Comparison of ENCODE assay signal across 13 cellular contexts in the genomic region with DNA sequence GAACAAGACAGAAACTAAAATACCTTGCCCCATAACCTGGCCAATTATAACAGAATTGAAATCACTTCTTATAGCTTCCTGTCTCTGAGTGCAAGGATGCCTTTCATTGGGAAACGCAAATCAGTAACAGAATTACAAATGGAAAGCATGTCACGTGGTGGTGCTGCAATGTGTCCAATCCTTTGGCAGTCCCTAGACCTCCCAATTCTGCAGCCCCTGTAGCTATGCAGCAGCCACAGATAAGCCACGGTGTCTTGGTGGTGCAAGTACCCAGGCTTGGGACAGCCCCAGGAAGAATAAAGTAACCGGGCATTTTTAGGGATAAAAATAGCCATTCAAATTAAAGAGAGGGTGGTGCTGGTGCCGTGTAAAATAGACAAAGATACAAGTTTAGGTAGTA.
DNase-seq lines count a peak whose midpoint lies in the region; ATAC-seq, FAIRE-seq and TF ChIP-seq lines count a peak whose summit lies in the region.
"Had no signal": no experiment of that assay in that cellular context is flagged by ENCODE, and none has a peak within 500 bp of the region (broad histone marks: within the 10 kb centered on the region; RNA-seq: fewer than 3 reads in every experiment).

No MANE protein-coding gene starts in this region.

- H3K9me3 ChIP-seq in PC-9 (ENCODE audit: insufficient read depth, low read depth): no peaks in the 10 kb centered on the region; the same call in 1 of the 2 replicates
- H3K9me3 ChIP-seq in stomach smooth muscle (ENCODE audit: control insufficient read depth in 2 of 2, low read length in 2 of 2): peaks cover 0 to 4% of the 10 kb centered on the region in 2 donors

- peak overlapping the region; percentile 70 for H3K27ac ChIP-seq in PC-9
- peak overlapping the region; percentile 74 for H3K27ac ChIP-seq in stomach smooth muscle (ENCODE audit: low read length)

- CTCF ChIA-PET in PC-9 (lab: Charles Lee): no interaction called here

- H3K4me2 ChIP-seq in PC-9: no peak overlapping the region

- no peak for TF ChIP-seq POLR2A in GM12892 (IDR thresholded peaks at IDR 0.05; ENCODE audit: low read depth, low read length)

- peak overlapping the region in 1 of 2 donors; percentile 2 for H3K9ac ChIP-seq in stomach smooth muscle (ENCODE audit: low read length in 2 of 2)

- no peaks in the 10 kb centered on the region for H3F3A ChIP-seq in PC-9 (ENCODE audit: insufficient read depth, low read depth)

- H3K79me2 ChIP-seq in PC-9 (ENCODE audit: low read depth): no peaks in the 10 kb centered on the region

- no peak for FAIRE-seq in GM12892 (lab: Jason Lieb, UNC)
- FAIRE-seq: RCC 7860 had no signal

- TF ChIP-seq CTCF in PC-9 (conservative IDR thresholded peaks at IDR 0.05): no peak

- no peak overlapping the region for H2AFZ ChIP-seq in PC-9

- DNase-seq in PC-9: no peak
- DNase-seq in glomerular visceral epithelial cell (ENCODE audit: extremely low spot score): peak; percentile 41
- DNase-seq in GM12892 (ENCODE audit: insufficient read length): no peak
- no peak for DNase-seq in KBM-7
- DNase-seq in medulla oblongata (ENCODE audit: extremely low spot score): no peak
- DNase-seq: activated T-cell treated with anti-CD3 and anti-CD28 coated beads, Interleukin-2, amount 50 U/mL, for 1 hour; central memory CD4-positive, alpha-beta T cell; foreskin keratinocyte; NCI-H2029 treated with DMSO at 0.1 percent for 48 hours had no signal

- POLR2A ChIA-PET in PC-9 (lab: Charles Lee; ENCODE audit: unreplicated experiment): no interaction called here

- no TSS peak for BruUV-seq in PC-9 (replicated peaks; lab: Mats Ljungman, UMichigan)

- H3K36me3 ChIP-seq in PC-9 (ENCODE audit: low read depth) (no peaks in the 10 kb centered on the region), stomach smooth muscle (ENCODE audit: control insufficient read depth in 2 of 2, insufficient read depth in 2 of 2, low read length in 2 of 2) (no peaks in the 10 kb centered on the region)

- in situ Hi-C loops in KBM-7 (cut with MboI; ENCODE audit: low pct_unique_long_range_greater_than_20kb, low sequenced_read_pairs): no loop called here

- no peaks in the 10 kb centered on the region for H3K27me3 ChIP-seq in PC-9 (ENCODE audit: insufficient read depth, low read depth)
- H3K27me3 ChIP-seq in stomach smooth muscle (ENCODE audit: control insufficient read depth in 1 of 2, insufficient read depth in 2 of 2, low read length in 2 of 2): no peaks in the 10 kb centered on the region
- H3K27me3 ChIP-seq: foreskin keratinocyte had no signal

- intact Hi-C loops in PC-9 (cut with micrococcal nuclease; ENCODE audit: unreplicated experiment): loop anchor here (2.0 kb wide), 1 partner anchor 131 kb away; no protein-coding TSS in a partner anchor

- H4K20me1 ChIP-seq in PC-9 (ENCODE audit: insufficient read depth): no peaks in the 10 kb centered on the region

- 0 out of 2 replicates have a peak, but pooled peaks cover 10% of the 10 kb centered on the region for H3K4me1 ChIP-seq in PC-9 (replicated peaks; ENCODE audit: insufficient read depth)
- peaks cover 4% of the 10 kb centered on the region for H3K4me1 ChIP-seq in stomach smooth muscle (ENCODE audit: control insufficient read depth, insufficient read depth, low read length)

- H3K9me2 ChIP-seq in PC-9 (ENCODE audit: insufficient read depth): no peaks in the 10 kb centered on the region

- H3K4me3 ChIP-seq in PC-9: no peak overlapping the region
- H3K4me3 ChIP-seq in stomach smooth muscle (ENCODE audit: low read length in 2 of 2): peak overlapping the region; percentile 30 to 49

- peak; percentile 18 for ATAC-seq in GM21515 (IDR thresholded peaks at IDR 0.05; ENCODE audit: unreplicated experiment)
- ATAC-seq in GM19455 (IDR thresholded peaks at IDR 0.05; ENCODE audit: unreplicated experiment): no peak
